ENCODE assay signal across 8 cellular contexts in the genomic region with DNA sequence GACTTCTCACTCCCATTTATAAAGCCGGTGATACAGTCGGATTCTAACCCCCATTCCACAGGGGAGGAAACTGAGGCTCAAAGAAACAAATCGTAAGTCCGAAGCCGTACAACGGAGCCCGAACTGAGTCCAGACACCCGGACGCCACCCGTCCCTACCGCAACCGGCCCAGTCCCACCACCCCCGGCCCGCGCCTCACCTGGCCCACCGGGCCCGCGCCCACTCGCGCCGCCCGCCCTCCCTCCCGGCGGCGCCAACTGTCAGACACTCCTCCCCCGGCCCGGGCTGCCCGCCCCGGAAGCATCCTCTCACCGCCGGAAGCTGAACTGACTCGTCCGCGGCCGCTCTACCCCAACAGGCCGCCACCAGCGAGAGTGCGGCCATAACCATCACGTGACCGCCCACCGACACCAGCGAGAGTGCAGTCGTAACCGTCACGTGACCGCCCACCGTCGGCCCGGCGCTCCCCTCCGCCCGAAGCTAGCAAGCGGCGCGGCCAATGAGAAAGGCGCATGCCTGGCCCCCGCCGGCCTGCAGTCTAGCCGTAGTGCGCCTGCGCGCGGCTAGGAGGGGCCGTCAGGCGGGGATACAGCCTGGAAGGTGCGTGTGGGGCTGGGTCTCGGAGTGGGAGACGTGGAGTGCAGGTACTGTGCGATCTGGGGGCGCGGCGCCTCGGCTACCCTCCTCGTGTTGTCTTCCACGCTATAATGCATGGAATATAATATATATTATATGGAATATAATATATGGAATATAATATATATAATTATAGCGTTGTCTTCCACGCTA. TPM values are rescaled to one million over a fixed set of nuclear protein-coding genes. Genes with fewer than 3 reads are reported as not detected.
DNase-seq lines count a peak whose midpoint lies in the region; ATAC-seq and TF ChIP-seq lines count a peak whose summit lies in the region.

A gene with protein sequence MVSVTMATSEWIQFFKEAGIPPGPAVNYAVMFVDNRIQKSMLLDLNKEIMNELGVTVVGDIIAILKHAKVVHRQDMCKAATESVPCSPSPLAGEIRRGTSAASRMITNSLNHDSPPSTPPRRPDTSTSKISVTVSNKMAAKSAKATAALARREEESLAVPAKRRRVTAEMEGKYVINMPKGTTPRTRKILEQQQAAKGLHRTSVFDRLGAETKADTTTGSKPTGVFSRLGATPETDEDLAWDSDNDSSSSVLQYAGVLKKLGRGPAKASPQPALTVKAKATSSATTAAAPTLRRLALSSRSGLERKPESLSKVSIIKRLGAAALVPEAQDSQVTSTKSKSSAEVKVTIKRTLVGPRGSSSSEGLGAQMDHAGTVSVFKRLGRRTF (minus strand): TSS at position 273 of the 789 bp plus-strand sequence. CDS start 6,540 bp downstream, outside the sequence.
A gene with protein sequence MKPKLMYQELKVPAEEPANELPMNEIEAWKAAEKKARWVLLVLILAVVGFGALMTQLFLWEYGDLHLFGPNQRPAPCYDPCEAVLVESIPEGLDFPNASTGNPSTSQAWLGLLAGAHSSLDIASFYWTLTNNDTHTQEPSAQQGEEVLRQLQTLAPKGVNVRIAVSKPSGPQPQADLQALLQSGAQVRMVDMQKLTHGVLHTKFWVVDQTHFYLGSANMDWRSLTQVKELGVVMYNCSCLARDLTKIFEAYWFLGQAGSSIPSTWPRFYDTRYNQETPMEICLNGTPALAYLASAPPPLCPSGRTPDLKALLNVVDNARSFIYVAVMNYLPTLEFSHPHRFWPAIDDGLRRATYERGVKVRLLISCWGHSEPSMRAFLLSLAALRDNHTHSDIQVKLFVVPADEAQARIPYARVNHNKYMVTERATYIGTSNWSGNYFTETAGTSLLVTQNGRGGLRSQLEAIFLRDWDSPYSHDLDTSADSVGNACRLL (plus strand): TSS at position 571 of the 789 bp plus-strand sequence. CDS start 17,789 bp downstream, outside the sequence.

- ATAC-seq in HG02885 (IDR thresholded peaks at IDR 0.05; ENCODE audit: poor library complexity, unreplicated experiment) (peak; percentile 97), T-helper 17 cell (peak; percentile 95)

- H3K27me3 ChIP-seq in left ventricle myocardium inferior (ENCODE audit: low read depth) (no peaks in the 10 kb centered on the region), prostate gland (replicated peaks; ENCODE audit: insufficient read depth) (no peaks in the 10 kb centered on the region)

- H3K27ac ChIP-seq in left ventricle myocardium inferior (replicated peaks) (peak within 1 kb of the TSS; percentile 89), prostate gland (peak within 1 kb of the TSS; percentile 65 to 76), urinary bladder (ENCODE audit: low read depth) (no peak within 1 kb of the TSS)

- H3K4me1 Mint-ChIP-seq in T-helper 17 cell = peaks cover 20% of the 10 kb centered on the region

- TF ChIP-seq CTCF in left ventricle myocardium inferior (IDR thresholded peaks at IDR 0.05; ENCODE audit: borderline replicate concordance) (no peak), prostate gland (IDR thresholded peaks at IDR 0.05) (peak in 2 of 4 experiments; percentile 48 to 49)

- no peaks in the 10 kb centered on the region for H3K27me3 Mint-ChIP-seq in T-helper 17 cell

- H3K4me3 Mint-ChIP-seq in T-helper 17 cell = peak within 1 kb of the TSS; percentile 97

- H3K27ac Mint-ChIP-seq in T-helper 17 cell = peak within 1 kb of the TSS; percentile 85

- H3K4me3 ChIP-seq in left ventricle myocardium inferior = peak within 1 kb of the TSS; percentile 80
- H3K4me3 ChIP-seq in prostate gland = peak within 1 kb of the TSS; percentile 56 to 61
- peak within 1 kb of the TSS; percentile 68 for H3K4me3 ChIP-seq in urinary bladder (ENCODE audit: low read depth, low read length)

- TF ChIP-seq POLR2A in GM15510 (IDR thresholded peaks at IDR 0.05; ENCODE audit: borderline replicate concordance, extremely low read depth, insufficient read length) = peak; percentile 95
- TF ChIP-seq POLR2A in prostate gland (IDR thresholded peaks at IDR 0.05) = peak; percentile 94

- peaks cover 55% of the 10 kb centered on the region for H3K4me1 ChIP-seq in left ventricle myocardium inferior
- peaks cover 4% of the 10 kb centered on the region for H3K4me1 ChIP-seq in prostate gland (replicated peaks)
- no peaks in the 10 kb centered on the region for H3K4me1 ChIP-seq in urinary bladder (ENCODE audit: insufficient read depth)

- H3K9me3 ChIP-seq in T-helper 17 cell (ENCODE audit: control insufficient read depth, low read length, poor library complexity, severe bottlenecking) = no peaks in the 10 kb centered on the region
- no peaks in the 10 kb centered on the region for H3K9me3 ChIP-seq in left ventricle myocardium inferior (replicated peaks)
- H3K9me3 ChIP-seq in prostate gland = no peaks in the 10 kb centered on the region

- peaks cover 3% of the 10 kb centered on the region for H3K36me3 Mint-ChIP-seq in T-helper 17 cell (ENCODE audit: low read depth)

- H3K36me3 ChIP-seq in left ventricle myocardium inferior (no peaks in the 10 kb centered on the region), prostate gland (no peaks in the 10 kb centered on the region), urinary bladder (ENCODE audit: insufficient read depth) (no peaks in the 10 kb centered on the region)

- intact Hi-C loops in left ventricle myocardium inferior (cut with micrococcal nuclease) = no loop called here
- intact Hi-C loops in prostate gland (cut with DNase I) = loop anchor here (5.0 kb wide), 1 partner anchor 79 kb away; a partner anchor contains a TSS

- under 1% methylated on average over 76 of the region's 77 CpGs for WGBS in prostate gland
- under 1% methylated on average over 77 of the region's 77 CpGs for WGBS in urinary bladder

- DNase-seq in NCI-H1694 treated with DMSO at 0.1 percent for 48 hours (lab: John Stamatoyannopoulos, UW) (peak; percentile 97), T-helper 17 cell (peak; percentile 96 to 99 (median 97)), amygdala (lab: John Stamatoyannopoulos, UW) (peak; percentile 89 to 100 (median 99)), left ventricle myocardium inferior (peak; percentile 100), prostate gland (ENCODE audit: low spot score) (peak; percentile 100)

RNA-seq across cellular contexts. Expression of the first gene that starts in this region (rescaled TPM):
- 10 to 100 TPM in 1 of 2 donors, 1 to 10 TPM in 1; 9.5 to 11.9 TPM for total RNA-seq in T-helper 17 cell
- total RNA-seq in left ventricle myocardium inferior = 166 TPM
- total RNA-seq in prostate gland = 10 to 100 TPM; 20.8 to 27.3 TPM
- total RNA-seq in urinary bladder = 4.9 TPM
- polyA plus RNA-seq in urinary bladder = 16.3 TPM

RNA-seq across cellular contexts. Expression of the second gene that starts in this region (rescaled TPM):
- total RNA-seq in T-helper 17 cell = 10 to 100 TPM; 75.4 to 77.1 TPM
- 156 TPM for total RNA-seq in left ventricle myocardium inferior
- 100 to 1,000 TPM; 328 to 639 TPM for total RNA-seq in prostate gland
- total RNA-seq in urinary bladder = 133 TPM
- 289 TPM for polyA plus RNA-seq in urinary bladder
